In genomic region chr2:27931361-27931937, GRCh38 we compare ENCODE assay signal across 2 cellular contexts.
TF ChIP-seq lines count a peak whose summit lies in the region.

No MANE protein-coding gene starts in this region.

TF ChIP-seq in A549, 52 proteins besides CTCF, POLR2A, EP300 and RAD21:
- no peak for TF ChIP-seq FOSL2 (IDR thresholded peaks at IDR 0.05)
- TF ChIP-seq FOSL2 (CRISPR knock-in tag; IDR thresholded peaks at IDR 0.05) = no peak

TF ChIP-seq in HCT116, 20 proteins besides CTCF, POLR2A, EP300 and RAD21:
- TF ChIP-seq JUND (IDR thresholded peaks at IDR 0.05) (no peak), REST (IDR thresholded peaks at IDR 0.05; ENCODE audit: low read depth) (no peak), EZH2phosphoT487 (IDR thresholded peaks at IDR 0.05; ENCODE audit: borderline replicate concordance) (no peak), SP1 (IDR thresholded peaks at IDR 0.05; ENCODE audit: low read depth) (no peak), SIN3A (IDR thresholded peaks at IDR 0.05; ENCODE audit: low read depth) (no peak), ZFX (IDR thresholded peaks at IDR 0.05) (no peak), FOSL1 (IDR thresholded peaks at IDR 0.05; ENCODE audit: low read depth) (no peak), CBX3 (IDR thresholded peaks at IDR 0.05; ENCODE audit: low read depth) (no peak), EGR1 (IDR thresholded peaks at IDR 0.05; ENCODE audit: low read depth) (no peak), ZNF274 (IDR thresholded peaks at IDR 0.05; ENCODE audit: low read depth, low read length) (no peak), SRF (IDR thresholded peaks at IDR 0.05; ENCODE audit: low read depth) (no peak), EZH2 (IDR thresholded peaks at IDR 0.05) (no peak)
- TF ChIP-seq, protein P1, sequence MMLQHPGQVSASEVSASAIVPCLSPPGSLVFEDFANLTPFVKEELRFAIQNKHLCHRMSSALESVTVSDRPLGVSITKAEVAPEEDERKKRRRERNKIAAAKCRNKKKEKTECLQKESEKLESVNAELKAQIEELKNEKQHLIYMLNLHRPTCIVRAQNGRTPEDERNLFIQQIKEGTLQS (IDR thresholded peaks at IDR 0.05) = no peak
- TF ChIP-seq, protein P2, sequence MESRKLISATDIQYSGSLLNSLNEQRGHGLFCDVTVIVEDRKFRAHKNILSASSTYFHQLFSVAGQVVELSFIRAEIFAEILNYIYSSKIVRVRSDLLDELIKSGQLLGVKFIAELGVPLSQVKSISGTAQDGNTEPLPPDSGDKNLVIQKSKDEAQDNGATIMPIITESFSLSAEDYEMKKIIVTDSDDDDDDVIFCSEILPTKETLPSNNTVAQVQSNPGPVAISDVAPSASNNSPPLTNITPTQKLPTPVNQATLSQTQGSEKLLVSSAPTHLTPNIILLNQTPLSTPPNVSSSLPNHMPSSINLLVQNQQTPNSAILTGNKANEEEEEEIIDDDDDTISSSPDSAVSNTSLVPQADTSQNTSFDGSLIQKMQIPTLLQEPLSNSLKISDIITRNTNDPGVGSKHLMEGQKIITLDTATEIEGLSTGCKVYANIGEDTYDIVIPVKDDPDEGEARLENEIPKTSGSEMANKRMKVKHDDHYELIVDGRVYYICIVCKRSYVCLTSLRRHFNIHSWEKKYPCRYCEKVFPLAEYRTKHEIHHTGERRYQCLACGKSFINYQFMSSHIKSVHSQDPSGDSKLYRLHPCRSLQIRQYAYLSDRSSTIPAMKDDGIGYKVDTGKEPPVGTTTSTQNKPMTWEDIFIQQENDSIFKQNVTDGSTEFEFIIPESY (IDR thresholded peaks at IDR 0.05; ENCODE audit: extremely low read depth, insufficient replicate concordance, low read length) = no peak
- TF ChIP-seq, protein P3, sequence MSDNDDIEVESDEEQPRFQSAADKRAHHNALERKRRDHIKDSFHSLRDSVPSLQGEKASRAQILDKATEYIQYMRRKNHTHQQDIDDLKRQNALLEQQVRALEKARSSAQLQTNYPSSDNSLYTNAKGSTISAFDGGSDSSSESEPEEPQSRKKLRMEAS (IDR thresholded peaks at IDR 0.05) = no peak
TF ChIP-seq in HCT116: peak in this region for 0.
